In genomic region chr1:32993215-32993566, GRCh38 we compare ENCODE assay signal across 8 cellular contexts. TPM values are rescaled to one million over a fixed set of nuclear protein-coding genes. Genes with fewer than 3 reads are reported as not detected.
DNase-seq lines count a peak whose midpoint lies in the region; TF ChIP-seq lines count a peak whose summit lies in the region.

No MANE protein-coding gene starts in this region.

- no peaks in the 10 kb centered on the region for H3K36me3 Mint-ChIP-seq in HFFc6 (ENCODE audit: low read depth)
- peaks cover 11% of the 10 kb centered on the region for H3K36me3 Mint-ChIP-seq in activated CD4-positive, alpha-beta memory T cell treated with anti-CD3 and anti-CD28 coated beads, Interleukin-2, amount 10 ng/mL, durations not matched to agents 7 days and 5 days (ENCODE audit: low read depth)

- H3K4ac ChIP-seq in mesenchymal stem cell (ENCODE audit: low read depth in 1 of 2, low read length in 2 of 2) = peak overlapping the region in 1 of 2 experiments; percentile 57

- peaks cover 24% of the 10 kb centered on the region for H3K4me1 ChIP-seq in mesenchymal stem cell (ENCODE audit: control insufficient read depth, insufficient read depth, low read depth, low read length)

- H3K27me3 Mint-ChIP-seq in HFFc6 (ENCODE audit: insufficient read depth) = no peaks in the 10 kb centered on the region; the same call in none of the 2 replicates
- H3K27me3 Mint-ChIP-seq in activated CD4-positive, alpha-beta memory T cell treated with anti-CD3 and anti-CD28 coated beads, Interleukin-2, amount 10 ng/mL, durations not matched to agents 7 days and 5 days = no peaks in the 10 kb centered on the region

- peak overlapping the region; percentile 77 for H2BK120ac ChIP-seq in mesenchymal stem cell (ENCODE audit: low read depth, low read length)

- H3K9me3 ChIP-seq in mesenchymal stem cell (ENCODE audit: control insufficient read depth, low read length) = no peaks in the 10 kb centered on the region

- H3K27ac ChIP-seq in mesenchymal stem cell (ENCODE audit: low read length, poor library complexity, severe bottlenecking) = no peak overlapping the region

- peak overlapping the region in 1 of 2 experiments; percentile 23 for H3K18ac ChIP-seq in mesenchymal stem cell (ENCODE audit: low read depth in 1 of 2, low read length in 2 of 2)

- H3K27me3 ChIP-seq in mesenchymal stem cell (ENCODE audit: control insufficient read depth in 1 of 2, insufficient read depth in 1 of 2, low read length in 2 of 2) = no peaks in the 10 kb centered on the region

- peaks cover 63% of the 10 kb centered on the region for H3K4me1 Mint-ChIP-seq in HFFc6 (ENCODE audit: low read depth)
- peaks cover 71% of the 10 kb centered on the region for H3K4me1 Mint-ChIP-seq in activated CD4-positive, alpha-beta memory T cell treated with anti-CD3 and anti-CD28 coated beads, Interleukin-2, amount 10 ng/mL, durations not matched to agents 7 days and 5 days

- no peak overlapping the region for H3K4me3 ChIP-seq in mesenchymal stem cell (ENCODE audit: insufficient read depth in 1 of 2, low read depth in 1 of 2, low read length in 2 of 2)

- CTCF ChIA-PET in activated CD4-positive, alpha-beta memory T cell treated with anti-CD3 and anti-CD28 coated beads, Interleukin-2, amount 10 ng/mL, durations not matched to agents 7 days and 5 days (lab: Charles Lee) = interaction anchor here (1.0 to 1.6 kb wide), 5 partner anchors 13 to 61 kb away, joined by 3 to 4 read pairs (median 4); no protein-coding TSS in a partner anchor

- POLR2A ChIA-PET in activated CD4-positive, alpha-beta memory T cell treated with anti-CD3 and anti-CD28 coated beads, Interleukin-2, amount 10 ng/mL, durations not matched to agents 7 days and 5 days (lab: Charles Lee) = interaction anchor here (0.6 to 5.8 kb wide), 9 partner anchors 8 to 358 kb away, joined by 3 to 40 read pairs (median 7); partner anchors contain the start of genes RNF19B and TRIM62

- H2AFZ ChIP-seq in mesenchymal stem cell (ENCODE audit: low read depth, low read length) = no peak overlapping the region

- no peak overlapping the region for H3K4me2 ChIP-seq in mesenchymal stem cell (ENCODE audit: low read length, poor library complexity, severe bottlenecking)

- TF ChIP-seq CTCF in HFFc6 (IDR thresholded peaks at IDR 0.05) = no peak

- no peaks in the 10 kb centered on the region for H3K36me3 ChIP-seq in mesenchymal stem cell (ENCODE audit: control insufficient read depth in 1 of 2, insufficient read depth in 2 of 2, low read depth in 1 of 2, low read length in 2 of 2)

- H4K8ac ChIP-seq in mesenchymal stem cell (ENCODE audit: low read length) = peak overlapping the region; percentile 10

- H3K4me3 Mint-ChIP-seq in HFFc6 = no peak overlapping the region
- H3K4me3 Mint-ChIP-seq in activated CD4-positive, alpha-beta memory T cell treated with anti-CD3 and anti-CD28 coated beads, Interleukin-2, amount 10 ng/mL, durations not matched to agents 7 days and 5 days = no peak overlapping the region

- 95% methylated on average over 9 of the region's 9 CpGs for WGBS in mesenchymal stem cell

- peak overlapping the region; percentile 8 for H2BK15ac ChIP-seq in mesenchymal stem cell (ENCODE audit: low read depth, poor library complexity, severe bottlenecking)

- peak overlapping the region; percentile 89 for H3K27ac Mint-ChIP-seq in HFFc6
- peak overlapping the region; percentile 82 for H3K27ac Mint-ChIP-seq in activated CD4-positive, alpha-beta memory T cell treated with anti-CD3 and anti-CD28 coated beads, Interleukin-2, amount 10 ng/mL, durations not matched to agents 7 days and 5 days

- H3K9me3 Mint-ChIP-seq in HFFc6 = no peaks in the 10 kb centered on the region
- H3K9me3 Mint-ChIP-seq in activated CD4-positive, alpha-beta memory T cell treated with anti-CD3 and anti-CD28 coated beads, Interleukin-2, amount 10 ng/mL, durations not matched to agents 7 days and 5 days = no peaks in the 10 kb centered on the region

- no peak overlapping the region for H4K91ac ChIP-seq in mesenchymal stem cell (ENCODE audit: low read length)

- no peak overlapping the region for H2AK5ac ChIP-seq in mesenchymal stem cell (ENCODE audit: low read length, severe bottlenecking)

- no peak overlapping the region for H3K23ac ChIP-seq in mesenchymal stem cell (ENCODE audit: low read length in 2 of 2)

- H3K14ac ChIP-seq in mesenchymal stem cell (ENCODE audit: low read length in 2 of 2) = no peak overlapping the region

- DNase-seq in CD1c-positive myeloid dendritic cell (ENCODE audit: extremely low spot score) (peak; percentile 83), HFFc6 (no peak), mesenchymal stem cell (no peak), NCI-H187 treated with DMSO at 0.1 percent for 48 hours (lab: John Stamatoyannopoulos, UW) (no peak), NK-92 (lab: John Stamatoyannopoulos, UW; ENCODE audit: unreplicated experiment) (no peak), dermis blood vessel endothelial cell (no peak)
- no peak for DNase-seq in activated CD4-positive, alpha-beta memory T cell treated with anti-CD3 and anti-CD28 coated beads, Interleukin-2, amount 10 ng/mL, durations not matched to agents 7 days and 5 days
- no peak for DNase-seq in activated CD4-positive, CD25-positive, alpha-beta regulatory T cell (lab: John Stamatoyannopoulos, UW)

- H3K9ac ChIP-seq in mesenchymal stem cell (ENCODE audit: low read length) = no peak overlapping the region

- no peaks in the 10 kb centered on the region for H3K79me1 ChIP-seq in mesenchymal stem cell (replicated peaks; ENCODE audit: low read length, poor library complexity, severe bottlenecking)

- peak overlapping the region in 1 of 2 experiments; percentile 15 for H2BK12ac ChIP-seq in mesenchymal stem cell (ENCODE audit: low read length in 2 of 2)

- H2BK5ac ChIP-seq in mesenchymal stem cell (ENCODE audit: low read depth, low read length, poor library complexity, severe bottlenecking) = no peak overlapping the region

RNA-seq across cellular contexts. Expression of gene RNF19B, which starts 28.6 kb away (rescaled TPM):
- 10 to 100 TPM in 3 of 6 experiments, 1 to 10 TPM in 3; 9.4 to 10.6 (median 9.9) TPM for total RNA-seq in HFFc6 (2021; fragmentation: NEBNext Ultra II Directional; extraction: Animal tissue kit (Norgen Biotek cat#: 25700))
- 10 to 100 TPM; 42.9 to 46.9 TPM for total RNA-seq in activated CD4-positive, alpha-beta memory T cell treated with anti-CD3 and anti-CD28 coated beads, Interleukin-2, amount 10 ng/mL, durations not matched to agents 7 days and 5 days
- 6.5 TPM for polyA plus RNA-seq in mesenchymal stem cell (2013, experiment 1 of 2)
- polyA plus RNA-seq in mesenchymal stem cell (2013, experiment 2 of 2) = 6.1 TPM
- 18.7 and 25.3 TPM in 2 replicates for total RNA-seq in dermis blood vessel endothelial cell

RNA-seq across cellular contexts. Expression of gene AK2, which starts 43.5 kb away (rescaled TPM):
- 100 to 1,000 TPM; 160 to 173 (median 168) TPM for total RNA-seq in HFFc6 (2021; fragmentation: NEBNext Ultra II Directional; extraction: Animal tissue kit (Norgen Biotek cat#: 25700))
- 100 to 1,000 TPM; 189 to 192 TPM for total RNA-seq in activated CD4-positive, alpha-beta memory T cell treated with anti-CD3 and anti-CD28 coated beads, Interleukin-2, amount 10 ng/mL, durations not matched to agents 7 days and 5 days
- polyA plus RNA-seq in mesenchymal stem cell (2013, experiment 1 of 2) = 81.3 TPM
- 82.4 TPM for polyA plus RNA-seq in mesenchymal stem cell (2013, experiment 2 of 2)
- total RNA-seq in dermis blood vessel endothelial cell = 164 and 212 TPM in 2 replicates
